Comparison of ENCODE assay signal across 1 cellular context in the genomic region with DNA sequence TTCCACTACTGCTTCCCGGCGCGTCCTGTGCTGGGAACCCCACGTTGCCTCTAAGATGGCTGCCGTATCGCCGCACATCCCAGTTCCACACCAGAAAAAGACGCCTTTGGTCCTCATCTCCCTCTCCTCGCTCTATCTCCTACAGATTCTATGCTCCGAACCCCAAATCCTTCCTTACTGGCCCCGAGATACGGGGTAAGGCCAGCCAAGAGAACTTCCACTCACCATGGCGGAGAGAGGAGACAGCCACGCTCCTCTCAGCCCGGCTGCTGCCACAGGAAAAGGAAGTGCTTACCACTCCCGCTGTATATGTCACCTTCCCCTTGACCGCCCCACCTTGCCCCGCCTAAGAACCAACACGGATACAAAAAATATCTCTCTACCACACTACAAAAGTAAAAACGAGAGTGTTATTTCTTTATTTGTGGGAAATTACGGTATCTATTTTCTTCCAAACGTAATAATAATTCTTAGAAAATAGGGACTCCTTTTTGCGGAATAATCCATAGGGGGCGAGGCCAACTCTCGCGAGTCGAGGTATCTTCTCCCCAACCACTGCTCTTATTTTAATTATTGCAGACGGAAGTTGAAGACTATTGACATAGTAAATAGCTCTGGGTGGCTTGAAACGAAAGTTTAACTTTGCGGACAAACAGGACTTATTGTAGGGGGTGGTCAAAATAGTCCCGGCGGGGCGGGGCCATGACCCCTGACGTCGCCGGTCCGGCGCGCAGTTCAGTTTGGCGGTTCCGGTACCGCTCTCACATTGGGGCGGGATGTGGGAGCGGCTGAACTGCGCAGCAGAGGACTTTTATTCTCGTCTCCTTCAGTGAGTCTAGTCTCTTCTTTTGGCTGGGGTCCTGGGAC.
TF ChIP-seq lines count a peak whose summit lies in the region.

TSS of gene RPL4 (minus strand) at position 293 of the 867 bp plus-strand sequence. CDS start at position 228, 65 bp downstream.
TSS of gene ZWILCH (plus strand) at position 764 of the 867 bp plus-strand sequence. CDS start at position 777, 13 bp downstream.

TF ChIP-seq in HEK293, 187 proteins besides CTCF, POLR2A, EP300 and RAD21 (continued from another document and continues in another):
- peak; percentile 59; the same call in 1 of the 2 replicates for TF ChIP-seq ZNF561 (tag by site-specific recombination; IDR thresholded peaks at IDR 0.05; ENCODE audit: borderline replicate concordance)
- TF ChIP-seq ZNF623 (tag by site-specific recombination; IDR thresholded peaks at IDR 0.05): no peak; the same call in 1 of the 2 replicates
- no peak for TF ChIP-seq ZNF558 (tag by site-specific recombination; IDR thresholded peaks at IDR 0.05)
- no peak for TF ChIP-seq ZNF311 (tag by site-specific recombination; IDR thresholded peaks at IDR 0.05; ENCODE audit: borderline replicate concordance)
- TF ChIP-seq ZNF398 (tag by site-specific recombination; IDR thresholded peaks at IDR 0.05): peak; percentile 48
- no peak for TF ChIP-seq ZNF37A (tag by site-specific recombination; IDR thresholded peaks at IDR 0.05)
- TF ChIP-seq ZNF473 (tag by site-specific recombination; IDR thresholded peaks at IDR 0.05): no peak
- no peak for TF ChIP-seq MEIS1 (CRISPR knock-in tag; IDR thresholded peaks at IDR 0.05; ENCODE audit: borderline replicate concordance)
- peak; percentile 80 for TF ChIP-seq ZBTB21 (tag by site-specific recombination; IDR thresholded peaks at IDR 0.05)
- TF ChIP-seq, protein P1, sequence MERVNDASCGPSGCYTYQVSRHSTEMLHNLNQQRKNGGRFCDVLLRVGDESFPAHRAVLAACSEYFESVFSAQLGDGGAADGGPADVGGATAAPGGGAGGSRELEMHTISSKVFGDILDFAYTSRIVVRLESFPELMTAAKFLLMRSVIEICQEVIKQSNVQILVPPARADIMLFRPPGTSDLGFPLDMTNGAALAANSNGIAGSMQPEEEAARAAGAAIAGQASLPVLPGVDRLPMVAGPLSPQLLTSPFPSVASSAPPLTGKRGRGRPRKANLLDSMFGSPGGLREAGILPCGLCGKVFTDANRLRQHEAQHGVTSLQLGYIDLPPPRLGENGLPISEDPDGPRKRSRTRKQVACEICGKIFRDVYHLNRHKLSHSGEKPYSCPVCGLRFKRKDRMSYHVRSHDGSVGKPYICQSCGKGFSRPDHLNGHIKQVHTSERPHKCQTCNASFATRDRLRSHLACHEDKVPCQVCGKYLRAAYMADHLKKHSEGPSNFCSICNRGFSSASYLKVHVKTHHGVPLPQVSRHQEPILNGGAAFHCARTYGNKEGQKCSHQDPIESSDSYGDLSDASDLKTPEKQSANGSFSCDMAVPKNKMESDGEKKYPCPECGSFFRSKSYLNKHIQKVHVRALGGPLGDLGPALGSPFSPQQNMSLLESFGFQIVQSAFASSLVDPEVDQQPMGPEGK (tag by site-specific recombination; IDR thresholded peaks at IDR 0.05): peak; percentile 89
- peak; percentile 87 for TF ChIP-seq ZNF324 (tag by site-specific recombination; IDR thresholded peaks at IDR 0.05)
- no peak for TF ChIP-seq ZNF785 (tag by site-specific recombination; IDR thresholded peaks at IDR 0.05)
- TF ChIP-seq ZBTB10 (tag by site-specific recombination; IDR thresholded peaks at IDR 0.05): peak; percentile 69
- peak; percentile 79 for TF ChIP-seq ZNF239 (tag by site-specific recombination; IDR thresholded peaks at IDR 0.05)
- no peak for TF ChIP-seq OSR2 (tag by site-specific recombination; IDR thresholded peaks at IDR 0.05)
- TF ChIP-seq ZNF624 (tag by site-specific recombination; IDR thresholded peaks at IDR 0.05): no peak
- TF ChIP-seq ZNF24 (tag by site-specific recombination; IDR thresholded peaks at IDR 0.05): no peak; the same call in none of the 2 replicates
- TF ChIP-seq ZSCAN5A (tag by site-specific recombination; IDR thresholded peaks at IDR 0.05): no peak
- TF ChIP-seq ZBTB20 (tag by site-specific recombination; IDR thresholded peaks at IDR 0.05): peak; percentile 45; the same call in 1 of the 2 replicates
- TF ChIP-seq ZNF501 (tag by site-specific recombination; IDR thresholded peaks at IDR 0.05): peak; percentile 71
- TF ChIP-seq MZF1 (tag by site-specific recombination; IDR thresholded peaks at IDR 0.05; ENCODE audit: borderline replicate concordance): peak; percentile 61; the same call in 1 of the 2 replicates
- no peak for TF ChIP-seq ZFP3 (tag by site-specific recombination; IDR thresholded peaks at IDR 0.05; ENCODE audit: low read depth)
- TF ChIP-seq SCRT1 (tag by site-specific recombination; IDR thresholded peaks at IDR 0.05; ENCODE audit: borderline replicate concordance): no peak
- TF ChIP-seq ZNF174 (tag by site-specific recombination; IDR thresholded peaks at IDR 0.05): no peak
- TF ChIP-seq ZNF660 (tag by site-specific recombination; IDR thresholded peaks at IDR 0.05): peak; percentile 51
- TF ChIP-seq ZNF514 (tag by site-specific recombination; IDR thresholded peaks at IDR 0.05): no peak
- TF ChIP-seq ZBTB48 (tag by site-specific recombination; IDR thresholded peaks at IDR 0.05): 0 out of 2 replicates have a peak, but pooled peaks have one; percentile 73
- TF ChIP-seq ZNF155 (tag by site-specific recombination; IDR thresholded peaks at IDR 0.05): no peak
- TF ChIP-seq SP7 (tag by site-specific recombination; IDR thresholded peaks at IDR 0.05): peak; percentile 91
- no peak for TF ChIP-seq ZNF274 (IDR thresholded peaks at IDR 0.05; ENCODE audit: low read length)
- no peak for TF ChIP-seq ZNF274 (tag by site-specific recombination; IDR thresholded peaks at IDR 0.05; ENCODE audit: borderline replicate concordance)
- peak; percentile 82 for TF ChIP-seq ZNF394 (tag by site-specific recombination; IDR thresholded peaks at IDR 0.05; ENCODE audit: borderline replicate concordance)
- TF ChIP-seq ZNF19 (tag by site-specific recombination; IDR thresholded peaks at IDR 0.05; ENCODE audit: low read depth): no peak
- 0 out of 2 replicates have a peak, but pooled peaks have one; percentile 11 for TF ChIP-seq ZNF157 (tag by site-specific recombination; IDR thresholded peaks at IDR 0.05)
- TF ChIP-seq ZNF26 (tag by site-specific recombination; IDR thresholded peaks at IDR 0.05): no peak
- TF ChIP-seq ZNF335 (tag by site-specific recombination; conservative IDR thresholded peaks at IDR 0.05): peak; percentile 86
- TF ChIP-seq TCF7L2 (IDR thresholded peaks at IDR 0.05; ENCODE audit: borderline replicate concordance, low read depth, low read length): no peak
- no peak for TF ChIP-seq ZNF830 (tag by site-specific recombination; IDR thresholded peaks at IDR 0.05; ENCODE audit: low read depth)
- TF ChIP-seq KLF9 (tag by site-specific recombination; IDR thresholded peaks at IDR 0.05; ENCODE audit: low read depth): peak; percentile 67
- peak; percentile 55; the same call in 1 of the 2 replicates for TF ChIP-seq REPIN1 (tag by site-specific recombination; IDR thresholded peaks at IDR 0.05; ENCODE audit: low read depth)
- TF ChIP-seq, protein P2, sequence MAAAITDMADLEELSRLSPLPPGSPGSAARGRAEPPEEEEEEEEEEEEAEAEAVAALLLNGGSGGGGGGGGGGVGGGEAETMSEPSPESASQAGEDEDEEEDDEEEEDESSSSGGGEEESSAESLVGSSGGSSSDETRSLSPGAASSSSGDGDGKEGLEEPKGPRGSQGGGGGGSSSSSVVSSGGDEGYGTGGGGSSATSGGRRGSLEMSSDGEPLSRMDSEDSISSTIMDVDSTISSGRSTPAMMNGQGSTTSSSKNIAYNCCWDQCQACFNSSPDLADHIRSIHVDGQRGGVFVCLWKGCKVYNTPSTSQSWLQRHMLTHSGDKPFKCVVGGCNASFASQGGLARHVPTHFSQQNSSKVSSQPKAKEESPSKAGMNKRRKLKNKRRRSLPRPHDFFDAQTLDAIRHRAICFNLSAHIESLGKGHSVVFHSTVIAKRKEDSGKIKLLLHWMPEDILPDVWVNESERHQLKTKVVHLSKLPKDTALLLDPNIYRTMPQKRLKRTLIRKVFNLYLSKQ (tag by site-specific recombination; IDR thresholded peaks at IDR 0.05; ENCODE audit: borderline replicate concordance): no peak
- TF ChIP-seq ZNF548 (tag by site-specific recombination; IDR thresholded peaks at IDR 0.05): no peak
- TF ChIP-seq ZNF792 (tag by site-specific recombination; IDR thresholded peaks at IDR 0.05): 0 out of 2 replicates have a peak, but pooled peaks have one; percentile 11
- no peak for TF ChIP-seq ZNF138 (tag by site-specific recombination; IDR thresholded peaks at IDR 0.05; ENCODE audit: borderline replicate concordance)
- peak; percentile 78 for TF ChIP-seq ZNF341 (tag by site-specific recombination; IDR thresholded peaks at IDR 0.05; ENCODE audit: low read depth)
- TF ChIP-seq ZNF266 (tag by site-specific recombination; IDR thresholded peaks at IDR 0.05; ENCODE audit: low read depth): no peak
- no peak for TF ChIP-seq BCL6B (tag by site-specific recombination; IDR thresholded peaks at IDR 0.05)
- TF ChIP-seq ZNF449 (tag by site-specific recombination; IDR thresholded peaks at IDR 0.05): peak; percentile 56; the same call in 1 of the 2 replicates
- no peak for TF ChIP-seq ZNF654 (tag by site-specific recombination; IDR thresholded peaks at IDR 0.05; ENCODE audit: low read depth)
- TF ChIP-seq ZNF48 (tag by site-specific recombination; IDR thresholded peaks at IDR 0.05): no peak
- TF ChIP-seq ZNF629 (tag by site-specific recombination; IDR thresholded peaks at IDR 0.05): peak; percentile 90
- no peak for TF ChIP-seq ZNF16 (tag by site-specific recombination; IDR thresholded peaks at IDR 0.05; ENCODE audit: low read depth)
